ENCODE assay signal across 1 cellular context in the genomic region with DNA sequence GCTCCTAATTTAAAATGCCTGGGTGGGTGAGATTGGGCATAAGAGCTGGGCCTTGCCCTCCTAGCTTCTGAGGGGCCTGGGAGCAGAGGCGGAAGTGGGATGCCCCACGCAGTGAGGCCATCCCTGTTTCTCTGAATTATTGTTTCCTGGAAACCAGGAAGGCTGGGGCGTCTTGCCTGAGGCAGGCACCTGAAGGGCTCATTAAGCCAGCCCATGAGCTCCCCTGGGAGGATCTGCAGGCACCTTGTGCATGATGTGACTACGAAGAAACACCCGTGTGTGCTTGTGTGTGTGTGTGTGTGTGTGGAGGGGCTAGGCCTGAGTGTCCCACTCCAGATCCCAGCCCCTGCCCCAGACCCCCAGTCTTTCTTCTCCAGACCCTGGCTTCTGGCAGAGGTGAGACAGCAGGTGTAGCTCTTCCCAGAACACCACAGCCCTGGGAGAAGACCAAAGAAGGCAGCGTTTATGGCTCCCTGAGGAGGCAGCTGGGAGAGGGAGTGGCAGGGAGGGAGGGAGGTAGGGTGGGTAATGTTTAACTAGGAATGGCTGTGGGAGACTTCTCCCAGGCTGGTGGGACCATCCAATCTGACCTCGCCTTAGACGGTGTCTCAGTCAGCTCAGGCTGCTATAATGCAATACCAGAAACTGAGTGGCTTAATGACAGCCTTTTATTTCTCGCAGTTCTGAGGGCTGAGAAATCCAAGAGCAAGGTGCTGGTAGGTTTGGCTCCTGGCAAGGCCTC.
A peak's percentile ranks its signal among the peaks of the same experiment; 100 is the strongest.
TF ChIP-seq lines count a peak whose summit lies in the region.

No MANE protein-coding gene starts in this region.

TF ChIP-seq in HEK293, 187 proteins besides CTCF, POLR2A, EP300 and RAD21 (continued from another document):
- TF ChIP-seq, protein P1, sequence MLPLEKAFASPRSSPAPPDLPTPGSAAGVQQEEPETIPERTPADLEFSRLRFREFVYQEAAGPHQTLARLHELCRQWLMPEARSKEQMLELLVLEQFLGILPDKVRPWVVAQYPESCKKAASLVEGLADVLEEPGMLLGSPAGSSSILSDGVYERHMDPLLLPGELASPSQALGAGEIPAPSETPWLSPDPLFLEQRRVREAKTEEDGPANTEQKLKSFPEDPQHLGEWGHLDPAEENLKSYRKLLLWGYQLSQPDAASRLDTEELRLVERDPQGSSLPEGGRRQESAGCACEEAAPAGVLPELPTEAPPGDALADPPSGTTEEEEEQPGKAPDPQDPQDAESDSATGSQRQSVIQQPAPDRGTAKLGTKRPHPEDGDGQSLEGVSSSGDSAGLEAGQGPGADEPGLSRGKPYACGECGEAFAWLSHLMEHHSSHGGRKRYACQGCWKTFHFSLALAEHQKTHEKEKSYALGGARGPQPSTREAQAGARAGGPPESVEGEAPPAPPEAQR (tag by site-specific recombination; IDR thresholded peaks at IDR 0.05): no peak
- TF ChIP-seq ZNF777 (tag by site-specific recombination; IDR thresholded peaks at IDR 0.05; ENCODE audit: borderline replicate concordance) (no peak), ZNF654 (tag by site-specific recombination; IDR thresholded peaks at IDR 0.05; ENCODE audit: low read depth) (no peak), TCF7L2 (IDR thresholded peaks at IDR 0.05; ENCODE audit: borderline replicate concordance, low read depth, low read length) (no peak), ZNF555 (tag by site-specific recombination; conservative IDR thresholded peaks at IDR 0.05) (no peak), ZEB2 (tag by site-specific recombination; IDR thresholded peaks at IDR 0.05) (no peak), KLF1 (tag by site-specific recombination; IDR thresholded peaks at IDR 0.05) (peak; percentile 86), ZNF473 (tag by site-specific recombination; IDR thresholded peaks at IDR 0.05) (no peak), GLIS1 (tag by site-specific recombination; IDR thresholded peaks at IDR 0.05) (peak; percentile 23; the same call in 1 of the 2 replicates), ZNF214 (tag by site-specific recombination; IDR thresholded peaks at IDR 0.05; ENCODE audit: borderline replicate concordance) (no peak), GFI1B (tag by site-specific recombination; IDR thresholded peaks at IDR 0.05) (no peak), ZNF391 (tag by site-specific recombination; IDR thresholded peaks at IDR 0.05; ENCODE audit: borderline replicate concordance, low read depth) (no peak), ZFP69B (tag by site-specific recombination; IDR thresholded peaks at IDR 0.05) (no peak), ZNF341 (tag by site-specific recombination; IDR thresholded peaks at IDR 0.05; ENCODE audit: low read depth) (0 out of 2 replicates have a peak, but pooled peaks have one; percentile 17), ZNF792 (tag by site-specific recombination; IDR thresholded peaks at IDR 0.05) (no peak), ZNF629 (tag by site-specific recombination; IDR thresholded peaks at IDR 0.05) (no peak), WT1 (tag by site-specific recombination; IDR thresholded peaks at IDR 0.05) (peak; percentile 70; the same call in 1 of the 2 replicates), ZNF292 (tag by site-specific recombination; IDR thresholded peaks at IDR 0.05; ENCODE audit: borderline replicate concordance, low read depth) (no peak), ZNF658 (tag by site-specific recombination; IDR thresholded peaks at IDR 0.05) (no peak), ZNF433 (tag by site-specific recombination; IDR thresholded peaks at IDR 0.05; ENCODE audit: low read depth) (no peak), ZNF530 (tag by site-specific recombination; IDR thresholded peaks at IDR 0.05; ENCODE audit: low read depth) (no peak), ZNF426 (tag by site-specific recombination; IDR thresholded peaks at IDR 0.05) (no peak), IKZF3 (tag by site-specific recombination; IDR thresholded peaks at IDR 0.05) (no peak), ZNF76 (tag by site-specific recombination; IDR thresholded peaks at IDR 0.05; ENCODE audit: borderline replicate concordance, low read depth) (no peak), ZNF175 (tag by site-specific recombination; IDR thresholded peaks at IDR 0.05) (no peak), ZNF184 (tag by site-specific recombination; IDR thresholded peaks at IDR 0.05) (no peak), ZFP41 (tag by site-specific recombination; IDR thresholded peaks at IDR 0.05; ENCODE audit: borderline replicate concordance) (no peak), ZNF660 (tag by site-specific recombination; IDR thresholded peaks at IDR 0.05) (no peak), ZNF571 (tag by site-specific recombination; IDR thresholded peaks at IDR 0.05) (no peak)
- TF ChIP-seq, protein P2, sequence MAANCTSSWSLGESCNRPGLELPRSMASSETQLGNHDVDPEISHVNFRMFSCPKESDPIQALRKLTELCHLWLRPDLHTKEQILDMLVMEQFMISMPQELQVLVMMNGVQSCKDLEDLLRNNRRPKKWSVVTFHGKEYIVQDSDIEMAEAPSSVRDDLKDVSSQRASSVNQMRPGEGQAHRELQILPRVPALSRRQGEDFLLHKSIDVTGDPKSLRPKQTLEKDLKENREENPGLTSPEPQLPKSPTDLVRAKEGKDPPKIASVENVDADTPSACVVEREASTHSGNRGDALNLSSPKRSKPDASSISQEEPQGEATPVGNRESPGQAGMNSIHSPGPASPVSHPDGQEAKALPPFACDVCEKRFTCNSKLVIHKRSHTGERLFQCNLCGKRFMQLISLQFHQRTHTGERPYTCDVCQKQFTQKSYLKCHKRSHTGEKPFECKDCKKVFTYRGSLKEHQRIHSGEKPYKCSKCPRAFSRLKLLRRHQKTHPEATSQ (tag by site-specific recombination; IDR thresholded peaks at IDR 0.05): no peak
- TF ChIP-seq, protein P3, sequence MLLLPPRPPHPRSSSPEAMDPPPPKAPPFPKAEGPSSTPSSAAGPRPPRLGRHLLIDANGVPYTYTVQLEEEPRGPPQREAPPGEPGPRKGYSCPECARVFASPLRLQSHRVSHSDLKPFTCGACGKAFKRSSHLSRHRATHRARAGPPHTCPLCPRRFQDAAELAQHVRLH (tag by site-specific recombination; IDR thresholded peaks at IDR 0.05): no peak
- TF ChIP-seq, protein P4, sequence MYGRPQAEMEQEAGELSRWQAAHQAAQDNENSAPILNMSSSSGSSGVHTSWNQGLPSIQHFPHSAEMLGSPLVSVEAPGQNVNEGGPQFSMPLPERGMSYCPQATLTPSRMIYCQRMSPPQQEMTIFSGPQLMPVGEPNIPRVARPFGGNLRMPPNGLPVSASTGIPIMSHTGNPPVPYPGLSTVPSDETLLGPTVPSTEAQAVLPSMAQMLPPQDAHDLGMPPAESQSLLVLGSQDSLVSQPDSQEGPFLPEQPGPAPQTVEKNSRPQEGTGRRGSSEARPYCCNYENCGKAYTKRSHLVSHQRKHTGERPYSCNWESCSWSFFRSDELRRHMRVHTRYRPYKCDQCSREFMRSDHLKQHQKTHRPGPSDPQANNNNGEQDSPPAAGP (tag by site-specific recombination; IDR thresholded peaks at IDR 0.05): peak; percentile 76
- TF ChIP-seq, protein P5, sequence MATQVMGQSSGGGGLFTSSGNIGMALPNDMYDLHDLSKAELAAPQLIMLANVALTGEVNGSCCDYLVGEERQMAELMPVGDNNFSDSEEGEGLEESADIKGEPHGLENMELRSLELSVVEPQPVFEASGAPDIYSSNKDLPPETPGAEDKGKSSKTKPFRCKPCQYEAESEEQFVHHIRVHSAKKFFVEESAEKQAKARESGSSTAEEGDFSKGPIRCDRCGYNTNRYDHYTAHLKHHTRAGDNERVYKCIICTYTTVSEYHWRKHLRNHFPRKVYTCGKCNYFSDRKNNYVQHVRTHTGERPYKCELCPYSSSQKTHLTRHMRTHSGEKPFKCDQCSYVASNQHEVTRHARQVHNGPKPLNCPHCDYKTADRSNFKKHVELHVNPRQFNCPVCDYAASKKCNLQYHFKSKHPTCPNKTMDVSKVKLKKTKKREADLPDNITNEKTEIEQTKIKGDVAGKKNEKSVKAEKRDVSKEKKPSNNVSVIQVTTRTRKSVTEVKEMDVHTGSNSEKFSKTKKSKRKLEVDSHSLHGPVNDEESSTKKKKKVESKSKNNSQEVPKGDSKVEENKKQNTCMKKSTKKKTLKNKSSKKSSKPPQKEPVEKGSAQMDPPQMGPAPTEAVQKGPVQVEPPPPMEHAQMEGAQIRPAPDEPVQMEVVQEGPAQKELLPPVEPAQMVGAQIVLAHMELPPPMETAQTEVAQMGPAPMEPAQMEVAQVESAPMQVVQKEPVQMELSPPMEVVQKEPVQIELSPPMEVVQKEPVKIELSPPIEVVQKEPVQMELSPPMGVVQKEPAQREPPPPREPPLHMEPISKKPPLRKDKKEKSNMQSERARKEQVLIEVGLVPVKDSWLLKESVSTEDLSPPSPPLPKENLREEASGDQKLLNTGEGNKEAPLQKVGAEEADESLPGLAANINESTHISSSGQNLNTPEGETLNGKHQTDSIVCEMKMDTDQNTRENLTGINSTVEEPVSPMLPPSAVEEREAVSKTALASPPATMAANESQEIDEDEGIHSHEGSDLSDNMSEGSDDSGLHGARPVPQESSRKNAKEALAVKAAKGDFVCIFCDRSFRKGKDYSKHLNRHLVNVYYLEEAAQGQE (tag by site-specific recombination; IDR thresholded peaks at IDR 0.05): no peak
- TF ChIP-seq, protein P6, sequence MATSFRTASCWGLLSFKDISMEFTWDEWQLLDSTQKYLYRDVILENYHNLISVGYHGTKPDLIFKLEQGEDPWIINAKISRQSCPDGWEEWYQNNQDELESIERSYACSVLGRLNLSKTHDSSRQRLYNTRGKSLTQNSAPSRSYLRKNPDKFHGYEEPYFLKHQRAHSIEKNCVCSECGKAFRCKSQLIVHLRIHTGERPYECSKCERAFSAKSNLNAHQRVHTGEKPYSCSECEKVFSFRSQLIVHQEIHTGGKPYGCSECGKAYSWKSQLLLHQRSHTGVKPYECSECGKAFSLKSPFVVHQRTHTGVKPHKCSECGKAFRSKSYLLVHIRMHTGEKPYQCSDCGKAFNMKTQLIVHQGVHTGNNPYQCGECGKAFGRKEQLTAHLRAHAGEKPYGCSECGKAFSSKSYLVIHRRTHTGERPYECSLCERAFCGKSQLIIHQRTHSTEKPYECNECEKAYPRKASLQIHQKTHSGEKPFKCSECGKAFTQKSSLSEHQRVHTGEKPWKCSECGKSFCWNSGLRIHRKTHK (tag by site-specific recombination; IDR thresholded peaks at IDR 0.05): no peak
- TF ChIP-seq, protein P7, sequence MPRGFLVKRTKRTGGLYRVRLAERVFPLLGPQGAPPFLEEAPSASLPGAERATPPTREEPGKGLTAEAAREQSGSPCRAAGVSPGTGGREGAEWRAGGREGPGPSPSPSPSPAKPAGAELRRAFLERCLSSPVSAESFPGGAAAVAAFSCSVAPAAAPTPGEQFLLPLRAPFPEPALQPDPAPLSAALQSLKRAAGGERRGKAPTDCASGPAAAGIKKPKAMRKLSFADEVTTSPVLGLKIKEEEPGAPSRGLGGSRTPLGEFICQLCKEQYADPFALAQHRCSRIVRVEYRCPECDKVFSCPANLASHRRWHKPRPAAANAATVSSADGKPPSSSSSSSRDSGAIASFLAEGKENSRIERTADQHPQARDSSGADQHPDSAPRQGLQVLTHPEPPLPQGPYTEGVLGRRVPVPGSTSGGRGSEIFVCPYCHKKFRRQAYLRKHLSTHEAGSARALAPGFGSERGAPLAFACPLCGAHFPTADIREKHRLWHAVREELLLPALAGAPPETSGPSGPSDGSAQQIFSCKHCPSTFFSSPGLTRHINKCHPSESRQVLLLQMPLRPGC (tag by site-specific recombination; IDR thresholded peaks at IDR 0.05): no peak
- TF ChIP-seq, protein P8, sequence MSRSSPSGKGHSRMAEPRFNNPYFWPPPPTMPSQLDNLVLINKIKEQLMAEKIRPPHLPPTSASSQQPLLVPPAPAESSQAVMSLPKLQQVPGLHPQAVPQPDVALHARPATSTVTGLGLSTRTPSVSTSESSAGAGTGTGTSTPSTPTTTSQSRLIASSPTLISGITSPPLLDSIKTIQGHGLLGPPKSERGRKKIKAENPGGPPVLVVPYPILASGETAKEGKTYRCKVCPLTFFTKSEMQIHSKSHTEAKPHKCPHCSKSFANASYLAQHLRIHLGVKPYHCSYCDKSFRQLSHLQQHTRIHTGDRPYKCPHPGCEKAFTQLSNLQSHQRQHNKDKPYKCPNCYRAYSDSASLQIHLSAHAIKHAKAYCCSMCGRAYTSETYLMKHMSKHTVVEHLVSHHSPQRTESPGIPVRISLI (tag by site-specific recombination; IDR thresholded peaks at IDR 0.05): no peak
- TF ChIP-seq, protein P9, sequence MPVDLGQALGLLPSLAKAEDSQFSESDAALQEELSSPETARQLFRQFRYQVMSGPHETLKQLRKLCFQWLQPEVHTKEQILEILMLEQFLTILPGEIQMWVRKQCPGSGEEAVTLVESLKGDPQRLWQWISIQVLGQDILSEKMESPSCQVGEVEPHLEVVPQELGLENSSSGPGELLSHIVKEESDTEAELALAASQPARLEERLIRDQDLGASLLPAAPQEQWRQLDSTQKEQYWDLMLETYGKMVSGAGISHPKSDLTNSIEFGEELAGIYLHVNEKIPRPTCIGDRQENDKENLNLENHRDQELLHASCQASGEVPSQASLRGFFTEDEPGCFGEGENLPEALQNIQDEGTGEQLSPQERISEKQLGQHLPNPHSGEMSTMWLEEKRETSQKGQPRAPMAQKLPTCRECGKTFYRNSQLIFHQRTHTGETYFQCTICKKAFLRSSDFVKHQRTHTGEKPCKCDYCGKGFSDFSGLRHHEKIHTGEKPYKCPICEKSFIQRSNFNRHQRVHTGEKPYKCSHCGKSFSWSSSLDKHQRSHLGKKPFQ (tag by site-specific recombination; IDR thresholded peaks at IDR 0.05): no peak
- TF ChIP-seq, protein P10, sequence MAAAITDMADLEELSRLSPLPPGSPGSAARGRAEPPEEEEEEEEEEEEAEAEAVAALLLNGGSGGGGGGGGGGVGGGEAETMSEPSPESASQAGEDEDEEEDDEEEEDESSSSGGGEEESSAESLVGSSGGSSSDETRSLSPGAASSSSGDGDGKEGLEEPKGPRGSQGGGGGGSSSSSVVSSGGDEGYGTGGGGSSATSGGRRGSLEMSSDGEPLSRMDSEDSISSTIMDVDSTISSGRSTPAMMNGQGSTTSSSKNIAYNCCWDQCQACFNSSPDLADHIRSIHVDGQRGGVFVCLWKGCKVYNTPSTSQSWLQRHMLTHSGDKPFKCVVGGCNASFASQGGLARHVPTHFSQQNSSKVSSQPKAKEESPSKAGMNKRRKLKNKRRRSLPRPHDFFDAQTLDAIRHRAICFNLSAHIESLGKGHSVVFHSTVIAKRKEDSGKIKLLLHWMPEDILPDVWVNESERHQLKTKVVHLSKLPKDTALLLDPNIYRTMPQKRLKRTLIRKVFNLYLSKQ (tag by site-specific recombination; IDR thresholded peaks at IDR 0.05; ENCODE audit: borderline replicate concordance): no peak
